Comparison of ENCODE assay signal across 16 cellular contexts in the genomic region with DNA sequence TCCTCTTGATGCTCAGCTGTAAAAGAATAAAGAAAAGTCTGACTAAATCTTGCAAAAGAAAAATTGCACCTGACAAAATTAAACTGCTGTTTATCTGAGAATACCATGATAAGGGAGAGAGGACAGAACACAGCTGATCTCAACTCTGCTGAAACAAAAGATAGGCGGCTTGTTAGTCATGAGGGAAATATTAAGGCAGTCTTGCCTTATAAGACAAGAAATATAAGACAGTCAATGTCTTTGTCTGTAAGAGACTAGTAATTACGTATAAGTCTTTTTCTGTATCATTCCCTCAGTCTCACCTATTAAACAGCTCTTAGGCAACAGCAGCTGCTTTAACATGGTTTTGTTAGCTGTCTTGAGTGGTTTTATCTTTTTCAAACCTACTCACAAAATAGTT.
DNase-seq lines count a peak whose midpoint lies in the region; ATAC-seq and TF ChIP-seq lines count a peak whose summit lies in the region.
"Had no signal": no experiment of that assay in that cellular context is flagged by ENCODE, and none has a peak within 500 bp of the region (broad histone marks: within the 10 kb centered on the region; RNA-seq: fewer than 3 reads in every experiment).

No MANE protein-coding gene starts in this region.

- TF ChIP-seq EP300 in neural cell (conservative IDR thresholded peaks at IDR 0.05; ENCODE audit: poor library complexity, severe bottlenecking), result peak; percentile 36

- H3K4me3 ChIP-seq in fibroblast of lung (replicated peaks in 1 of 4; ENCODE audit: control extremely low read depth in 1 of 4, insufficient read depth in 1 of 4, low read depth in 3 of 4, low read length in 4 of 4) (no peak overlapping the region), neural cell (ENCODE audit: low read length) (no peak overlapping the region)
- H3K4me3 ChIP-seq: HAP-1 had no signal

- H3K79me2 ChIP-seq in fibroblast of lung (ENCODE audit: control insufficient read depth, insufficient read depth, low read length) (no peaks in the 10 kb centered on the region), neural cell (replicated peaks; ENCODE audit: insufficient read depth, low read length) (no peaks in the 10 kb centered on the region)

- DNase-seq in HCEC 1CT, result peak; percentile 17
- peak; percentile 7 for DNase-seq in amniotic epithelial cell (ENCODE audit: low read depth)
- peak; percentile 5 to 74 for DNase-seq in fibroblast of lung (ENCODE audit: low read depth in 2 of 2)
- no peak for DNase-seq in HK-2 (ENCODE audit: unreplicated experiment)
- DNase-seq in DMS114 treated with DMSO at 0.1 percent for 48 hours (lab: John Stamatoyannopoulos, UW; ENCODE audit: unreplicated experiment), result no peak
- no peak for DNase-seq in midbrain (lab: John Stamatoyannopoulos, UW)
- DNase-seq: BE2C; CD4-positive, alpha-beta memory T cell; DMS153; DND-41; GDM1; HFFc6 had no signal

- no peaks in the 10 kb centered on the region for H3F3A ChIP-seq in neural cell (ENCODE audit: insufficient read depth, low read length, poor library complexity, severe bottlenecking)

- no peaks in the 10 kb centered on the region for H4K20me1 ChIP-seq in fibroblast of lung (ENCODE audit: control insufficient read depth, extremely low read depth, insufficient read depth, low read length)
- H4K20me1 ChIP-seq in neural cell (ENCODE audit: insufficient read depth), result no peaks in the 10 kb centered on the region

- TF ChIP-seq RAD21 in neural cell (conservative IDR thresholded peaks at IDR 0.05), result no peak

- H3K9ac ChIP-seq in fibroblast of lung (ENCODE audit: insufficient read depth, low read length) (no peak overlapping the region), neural cell (ENCODE audit: low read length) (no peak overlapping the region)

- ATAC-seq in GM18868 (IDR thresholded peaks at IDR 0.05; ENCODE audit: unreplicated experiment), result no peak

- H3K4me1 ChIP-seq in fibroblast of lung (ENCODE audit: control insufficient read depth, extremely low read depth, insufficient read depth, low read length), result no peaks in the 10 kb centered on the region
- H3K4me1 ChIP-seq: BE2C, HAP-1 had no signal

- H2AFZ ChIP-seq in fibroblast of lung (ENCODE audit: low read length) (no peak overlapping the region), neural cell (ENCODE audit: low read depth, low read length) (no peak overlapping the region)

- H3K9me2 ChIP-seq in neural cell (ENCODE audit: insufficient read depth, low read length), result no peaks in the 10 kb centered on the region

- H3K9me3 ChIP-seq in fibroblast of lung (ENCODE audit: control insufficient read depth, insufficient read depth, low read depth, low read length), result no peaks in the 10 kb centered on the region
- no peaks in the 10 kb centered on the region for H3K9me3 ChIP-seq in neural cell (ENCODE audit: low read length)
- H3K9me3 ChIP-seq: BE2C, HAP-1 had no signal

- H3K36me3 ChIP-seq in fibroblast of lung (ENCODE audit: control insufficient read depth, insufficient read depth, low read length) (no peaks in the 10 kb centered on the region), neural cell (ENCODE audit: insufficient read depth, low read length) (no peaks in the 10 kb centered on the region)
- H3K36me3 ChIP-seq: BE2C, HAP-1 had no signal

- no peak overlapping the region for H3K27ac ChIP-seq in fibroblast of lung (ENCODE audit: insufficient read depth, low read length)
- H3K27ac ChIP-seq in neural cell (ENCODE audit: low read length), result peak overlapping the region; percentile 56
- H3K27ac ChIP-seq: C4-2B had no signal

- H3K4me2 ChIP-seq in fibroblast of lung (ENCODE audit: extremely low read depth, insufficient read depth, low read length) (no peak overlapping the region), neural cell (ENCODE audit: low read length) (no peak overlapping the region)

- no peaks in the 10 kb centered on the region for H3K27me3 ChIP-seq in fibroblast of lung (ENCODE audit: control insufficient read depth, insufficient read depth, low read length)
- no peaks in the 10 kb centered on the region for H3K27me3 ChIP-seq in neural cell (ENCODE audit: insufficient read depth, low read depth, low read length)
- H3K27me3 ChIP-seq: BE2C had no signal

- TF ChIP-seq CTCF in fibroblast of lung (conservative IDR thresholded peaks at IDR 0.05 in 1 of 2, IDR thresholded peaks at IDR 0.05 in 1 of 2; ENCODE audit: low read depth in 1 of 2, low read length in 2 of 2) (no peak), neural cell (IDR thresholded peaks at IDR 0.05; ENCODE audit: poor library complexity, severe bottlenecking) (no peak)

TF ChIP-seq in neural cell, 6 proteins besides CTCF, POLR2A, EP300 and RAD21:
- TF ChIP-seq MXI1 (conservative IDR thresholded peaks at IDR 0.05; ENCODE audit: poor library complexity, severe bottlenecking) (no peak), TAF1 (IDR thresholded peaks at IDR 0.05; ENCODE audit: low read depth) (no peak), POLR2AphosphoS5 (IDR thresholded peaks at IDR 0.05) (peak; percentile 25)
- TF ChIP-seq, protein P1, sequence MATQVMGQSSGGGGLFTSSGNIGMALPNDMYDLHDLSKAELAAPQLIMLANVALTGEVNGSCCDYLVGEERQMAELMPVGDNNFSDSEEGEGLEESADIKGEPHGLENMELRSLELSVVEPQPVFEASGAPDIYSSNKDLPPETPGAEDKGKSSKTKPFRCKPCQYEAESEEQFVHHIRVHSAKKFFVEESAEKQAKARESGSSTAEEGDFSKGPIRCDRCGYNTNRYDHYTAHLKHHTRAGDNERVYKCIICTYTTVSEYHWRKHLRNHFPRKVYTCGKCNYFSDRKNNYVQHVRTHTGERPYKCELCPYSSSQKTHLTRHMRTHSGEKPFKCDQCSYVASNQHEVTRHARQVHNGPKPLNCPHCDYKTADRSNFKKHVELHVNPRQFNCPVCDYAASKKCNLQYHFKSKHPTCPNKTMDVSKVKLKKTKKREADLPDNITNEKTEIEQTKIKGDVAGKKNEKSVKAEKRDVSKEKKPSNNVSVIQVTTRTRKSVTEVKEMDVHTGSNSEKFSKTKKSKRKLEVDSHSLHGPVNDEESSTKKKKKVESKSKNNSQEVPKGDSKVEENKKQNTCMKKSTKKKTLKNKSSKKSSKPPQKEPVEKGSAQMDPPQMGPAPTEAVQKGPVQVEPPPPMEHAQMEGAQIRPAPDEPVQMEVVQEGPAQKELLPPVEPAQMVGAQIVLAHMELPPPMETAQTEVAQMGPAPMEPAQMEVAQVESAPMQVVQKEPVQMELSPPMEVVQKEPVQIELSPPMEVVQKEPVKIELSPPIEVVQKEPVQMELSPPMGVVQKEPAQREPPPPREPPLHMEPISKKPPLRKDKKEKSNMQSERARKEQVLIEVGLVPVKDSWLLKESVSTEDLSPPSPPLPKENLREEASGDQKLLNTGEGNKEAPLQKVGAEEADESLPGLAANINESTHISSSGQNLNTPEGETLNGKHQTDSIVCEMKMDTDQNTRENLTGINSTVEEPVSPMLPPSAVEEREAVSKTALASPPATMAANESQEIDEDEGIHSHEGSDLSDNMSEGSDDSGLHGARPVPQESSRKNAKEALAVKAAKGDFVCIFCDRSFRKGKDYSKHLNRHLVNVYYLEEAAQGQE (IDR thresholded peaks at IDR 0.05; ENCODE audit: borderline replicate concordance), result no peak

Comparison
In these comparisons a context has a peak if more than half of its experiments do, and no peak if none do; other contexts are left out.
1. DNase-seq: peak in HCEC 1CT (single experiment), amniotic epithelial cell (single experiment) and fibroblast of lung (2 of 2); none in HK-2 (single experiment), DMS114 treated with DMSO at 0.1 percent for 48 hours (single experiment) and midbrain (single experiment).